31 cellular contexts compared by ENCODE assay signal in the genomic region with DNA sequence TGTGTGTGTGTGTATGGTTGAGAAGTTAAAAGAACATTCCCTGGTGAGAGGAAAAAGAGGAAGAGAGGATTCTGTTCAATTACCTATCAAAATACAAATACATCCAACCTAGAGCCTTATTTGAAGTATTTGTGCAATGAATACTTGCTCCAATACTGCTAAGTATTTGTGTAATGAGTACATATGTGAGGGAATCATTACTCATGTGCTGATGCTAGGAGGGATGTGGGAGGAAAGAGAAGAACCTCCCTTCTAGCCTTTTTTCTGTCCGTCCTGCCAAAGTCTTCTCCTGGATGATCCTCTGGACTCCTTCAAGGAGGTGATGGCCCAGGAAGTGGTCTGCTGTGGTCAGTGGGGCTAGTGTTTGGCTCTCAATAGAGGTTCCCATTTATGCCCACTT. TPM values are rescaled to one million over a fixed set of nuclear protein-coding genes. Genes with fewer than 3 reads are reported as not detected.
DNase-seq lines count a peak whose midpoint lies in the region; ATAC-seq, FAIRE-seq and TF ChIP-seq lines count a peak whose summit lies in the region.
"Had no signal": no experiment of that assay in that cellular context is flagged by ENCODE, and none has a peak within 500 bp of the region (broad histone marks: within the 10 kb centered on the region; RNA-seq: fewer than 3 reads in every experiment).

No MANE protein-coding gene starts in this region.

- no peak for FAIRE-seq in astrocyte (lab: Jason Lieb, UNC)
- FAIRE-seq: H54 had no signal

- H3K4me3 ChIP-seq in astrocyte (ENCODE audit: insufficient read depth, low read depth, low read length) (no peak overlapping the region), vagina (no peak overlapping the region)
- H3K4me3 ChIP-seq: transverse colon had no signal

- no peak overlapping the region for H2AFZ ChIP-seq in astrocyte (ENCODE audit: low read depth, low read length)

- peak overlapping the region; percentile 34 for H3K4me2 ChIP-seq in astrocyte (ENCODE audit: low read length)

- H3K4me3 Mint-ChIP-seq in activated CD8-positive, alpha-beta memory T cell treated with anti-CD3 and anti-CD28 coated beads, Interleukin-2, amount 10 ng/mL, durations not matched to agents 7 days and 5 days, result no peak overlapping the region
- H3K4me3 Mint-ChIP-seq in astrocyte (ENCODE audit: unreplicated experiment), result no peak overlapping the region
- H3K4me3 Mint-ChIP-seq: activated B cell treated with CpG ODN at 0.5 μM for 24 hours; activated CD8-positive, alpha-beta T cell treated with anti-CD3 and anti-CD28 coated beads for 36 hours; activated T-cell treated with anti-CD3 and anti-CD28 coated beads, Interleukin-2, amount 50 U/mL, for 4 hours had no signal

- no peak for TF ChIP-seq CTCF in astrocyte (IDR thresholded peaks at IDR 0.05; ENCODE audit: insufficient read depth, low read depth, low read length)
- TF ChIP-seq CTCF in vagina (IDR thresholded peaks at IDR 0.05), result no peak

- no peaks in the 10 kb centered on the region for H3K79me2 ChIP-seq in astrocyte (ENCODE audit: insufficient read depth, low read length)

- H3K36me3 ChIP-seq in astrocyte (ENCODE audit: insufficient read depth, low read length) (no peaks in the 10 kb centered on the region), vagina (no peaks in the 10 kb centered on the region)
- H3K36me3 ChIP-seq: BE2C, transverse colon had no signal

- DNase-seq in activated CD8-positive, alpha-beta memory T cell treated with anti-CD3 and anti-CD28 coated beads, Interleukin-2, amount 10 ng/mL, durations not matched to agents 7 days and 5 days, result peak; percentile 25
- DNase-seq in activated CD8-positive, alpha-beta memory T cell treated with anti-CD3 and anti-CD28 coated beads for 24 hours, result no peak
- DNase-seq in astrocyte (ENCODE audit: low read depth), result peak; percentile 60
- DNase-seq in hepatic stellate cell (ENCODE audit: low spot score), result peak; percentile 76
- DNase-seq in vagina (ENCODE audit: extremely low spot score in 2 of 2), result peak; percentile 34 to 43
- no peak for DNase-seq in superior temporal gyrus (ENCODE audit: extremely low spot score)
- no peak for DNase-seq in DMS114 treated with DMSO at 0.1 percent for 48 hours (lab: John Stamatoyannopoulos, UW; ENCODE audit: unreplicated experiment)
- DNase-seq: activated B cell treated with CpG ODN at 0.5 μM for 24 hours; activated CD8-positive, alpha-beta T cell treated with anti-CD3 and anti-CD28 coated beads for 36 hours; activated naive CD4-positive, alpha-beta T cell; activated T-cell treated with anti-CD3 and anti-CD28 coated beads, Interleukin-2, amount 50 U/mL, for 4 hours; amygdala; BE2C; Caco-2; caudate nucleus; KBM-7; kidney glomerular epithelial cell; mammary epithelial cell; NCI-H146; NCI-H2171; NCI-H526 treated with DMSO at 0.1 percent for 48 hours; stimulated activated CD4-positive, alpha-beta T cell treated with anti-CD3 and anti-CD28 coated beads, Interleukin-4, amount 100 ng/mL, for 24 hours; stimulated activated naive CD4-positive, alpha-beta T cell treated with Interleukin-2 at 50 U/mL for 16 hours; transverse colon had no signal

- H3K36me3 Mint-ChIP-seq in activated CD8-positive, alpha-beta memory T cell treated with anti-CD3 and anti-CD28 coated beads, Interleukin-2, amount 10 ng/mL, durations not matched to agents 7 days and 5 days, result no peaks in the 10 kb centered on the region
- no peaks in the 10 kb centered on the region for H3K36me3 Mint-ChIP-seq in astrocyte (ENCODE audit: low read depth, unreplicated experiment)

- no peaks in the 10 kb centered on the region for H3K4me1 Mint-ChIP-seq in activated CD8-positive, alpha-beta memory T cell treated with anti-CD3 and anti-CD28 coated beads, Interleukin-2, amount 10 ng/mL, durations not matched to agents 7 days and 5 days
- peaks cover 21% of the 10 kb centered on the region for H3K4me1 Mint-ChIP-seq in astrocyte (ENCODE audit: low read depth, unreplicated experiment)
- H3K4me1 Mint-ChIP-seq: activated B cell treated with CpG ODN at 0.5 μM for 24 hours had no signal

- no peak for ATAC-seq in activated CD8-positive, alpha-beta memory T cell treated with anti-CD3 and anti-CD28 coated beads, Interleukin-2, amount 10 ng/mL, durations not matched to agents 7 days and 5 days
- ATAC-seq in HG03439 (IDR thresholded peaks at IDR 0.05; ENCODE audit: unreplicated experiment), result no peak
- ATAC-seq: activated CD8-positive, alpha-beta T cell treated with anti-CD3 and anti-CD28 coated beads for 36 hours; activated T-cell treated with anti-CD3 and anti-CD28 coated beads, Interleukin-2, amount 50 U/mL, for 4 hours had no signal

- intact Hi-C loops in vagina (cut with DNase I), result no loop called here

- no peak for TF ChIP-seq POLR2A in vagina (IDR thresholded peaks at IDR 0.05)

- H3K27ac Mint-ChIP-seq in activated CD8-positive, alpha-beta memory T cell treated with anti-CD3 and anti-CD28 coated beads, Interleukin-2, amount 10 ng/mL, durations not matched to agents 7 days and 5 days, result no peak overlapping the region
- H3K27ac Mint-ChIP-seq in astrocyte (ENCODE audit: unreplicated experiment), result peak overlapping the region; percentile 9
- H3K27ac Mint-ChIP-seq: activated B cell treated with CpG ODN at 0.5 μM for 24 hours; activated CD8-positive, alpha-beta T cell treated with anti-CD3 and anti-CD28 coated beads for 36 hours had no signal

- H3K9me3 ChIP-seq in astrocyte (ENCODE audit: insufficient read depth, low read depth, low read length) (no peaks in the 10 kb centered on the region), vagina (no peaks in the 10 kb centered on the region)
- H3K9me3 ChIP-seq: BE2C, Caco-2, transverse colon had no signal

- H3K9me3 Mint-ChIP-seq in activated CD8-positive, alpha-beta memory T cell treated with anti-CD3 and anti-CD28 coated beads, Interleukin-2, amount 10 ng/mL, durations not matched to agents 7 days and 5 days (ENCODE audit: low read depth), result no peaks in the 10 kb centered on the region
- H3K9me3 Mint-ChIP-seq in astrocyte (ENCODE audit: unreplicated experiment), result no peaks in the 10 kb centered on the region
- H3K9me3 Mint-ChIP-seq: activated B cell treated with CpG ODN at 0.5 μM for 24 hours; activated CD8-positive, alpha-beta T cell treated with anti-CD3 and anti-CD28 coated beads for 36 hours; activated T-cell treated with anti-CD3 and anti-CD28 coated beads, Interleukin-2, amount 50 U/mL, for 4 hours had no signal

- H3K27me3 ChIP-seq in astrocyte (ENCODE audit: insufficient read depth, low read length) (no peaks in the 10 kb centered on the region), vagina (no peaks in the 10 kb centered on the region)
- H3K27me3 ChIP-seq: BE2C, transverse colon had no signal

- no peak overlapping the region for H3K27ac ChIP-seq in astrocyte (ENCODE audit: low read depth, low read length)
- H3K27ac ChIP-seq in vagina, result no peak overlapping the region
- H3K27ac ChIP-seq: 22Rv1, RWPE1 had no signal

- no peaks in the 10 kb centered on the region for H4K20me1 ChIP-seq in astrocyte (ENCODE audit: insufficient read depth, low read length)

- peaks cover 6% of the 10 kb centered on the region for H3K27me3 Mint-ChIP-seq in activated CD8-positive, alpha-beta memory T cell treated with anti-CD3 and anti-CD28 coated beads, Interleukin-2, amount 10 ng/mL, durations not matched to agents 7 days and 5 days
- H3K27me3 Mint-ChIP-seq in astrocyte (ENCODE audit: low read depth, unreplicated experiment), result peaks cover 4% of the 10 kb centered on the region
- H3K27me3 Mint-ChIP-seq: activated B cell treated with CpG ODN at 0.5 μM for 24 hours; activated CD8-positive, alpha-beta T cell treated with anti-CD3 and anti-CD28 coated beads for 36 hours had no signal

- peaks cover 19% of the 10 kb centered on the region for H3K4me1 ChIP-seq in astrocyte (ENCODE audit: insufficient read depth, low read length)
- H3K4me1 ChIP-seq in vagina, result peaks cover 14% of the 10 kb centered on the region
- H3K4me1 ChIP-seq: Caco-2 had no signal

- CTCF ChIA-PET in activated CD8-positive, alpha-beta memory T cell treated with anti-CD3 and anti-CD28 coated beads, Interleukin-2, amount 10 ng/mL, durations not matched to agents 7 days and 5 days (lab: Charles Lee), result no interaction called here

- H3K9ac ChIP-seq in astrocyte (ENCODE audit: low read length), result no peak overlapping the region

RNA-seq across cellular contexts. Expression of a gene that starts 36.0 kb away (rescaled TPM):
- not detected for total RNA-seq in activated CD8-positive, alpha-beta memory T cell treated with anti-CD3 and anti-CD28 coated beads, Interleukin-2, amount 10 ng/mL, durations not matched to agents 7 days and 5 days
- total RNA-seq in astrocyte (not detected in 2 replicates), vagina (not detected)
- total RNA-seq: activated B cell treated with CpG ODN at 0.5 μM for 24 hours; activated CD8-positive, alpha-beta T cell treated with anti-CD3 and anti-CD28 coated beads for 36 hours; activated T-cell treated with anti-CD3 and anti-CD28 coated beads, Interleukin-2, amount 50 U/mL, for 4 hours; Caco-2; epithelial cell of proximal tubule; glomerular endothelial cell; mammary epithelial cell; myocyte; transverse colon had no signal

RNA-seq across cellular contexts. Expression of a gene that starts 54.3 kb away (rescaled TPM):
- total RNA-seq in activated CD8-positive, alpha-beta memory T cell treated with anti-CD3 and anti-CD28 coated beads, Interleukin-2, amount 10 ng/mL, durations not matched to agents 7 days and 5 days, result 1 to 10 TPM; 4.9 to 7.7 TPM
- 20.4 and 21.3 TPM in 2 replicates for total RNA-seq in astrocyte
- 8.1 TPM for total RNA-seq in vagina

Comparison
In these comparisons a context has a peak if more than half of its experiments do, and no peak if none do; other contexts are left out.
1. DNase-seq: peak in activated CD8-positive, alpha-beta memory T cell treated with anti-CD3 and anti-CD28 coated beads, Interleukin-2, amount 10 ng/mL, durations not matched to agents 7 days and 5 days (single experiment), astrocyte (single experiment), hepatic stellate cell (single experiment) and vagina (2 of 2); none in activated CD8-positive, alpha-beta memory T cell treated with anti-CD3 and anti-CD28 coated beads for 24 hours (single experiment), superior temporal gyrus (single experiment) and DMS114 treated with DMSO at 0.1 percent for 48 hours (single experiment).